8 cellular contexts compared by ENCODE assay signal in genomic region chr7:48109848-48110663, GRCh38. TPM values are rescaled to one million over a fixed set of nuclear protein-coding genes. Genes with fewer than 3 reads are reported as not detected.
DNase-seq lines count a peak whose midpoint lies in the region; ATAC-seq, FAIRE-seq and TF ChIP-seq lines count a peak whose summit lies in the region.

No MANE protein-coding gene starts in this region.

- H3K4me3 ChIP-seq in GM12864 (ENCODE audit: low read depth, low read length) (no peak overlapping the region), GM23338 (no peak overlapping the region), SU-DHL-6 (ENCODE audit: insufficient read depth, low read length, poor library complexity, severe bottlenecking) (no peak overlapping the region), right atrium auricular region (no peak overlapping the region), small intestine (ENCODE audit: low read depth in 1 of 2, low read length in 2 of 2) (no peak overlapping the region)

- no peaks in the 10 kb centered on the region for H3K9me3 Mint-ChIP-seq in GM23338

- H3K79me2 ChIP-seq in GM23338 (replicated peaks; ENCODE audit: insufficient read depth) (no peaks in the 10 kb centered on the region), SU-DHL-6 (ENCODE audit: insufficient read depth, low read length) (no peaks in the 10 kb centered on the region)

- H3K27ac Mint-ChIP-seq in GM23338, result no peak overlapping the region

- H3F3A ChIP-seq in GM23338 (replicated peaks; ENCODE audit: low read depth) (no peaks in the 10 kb centered on the region), SU-DHL-6 (ENCODE audit: insufficient read depth) (no peaks in the 10 kb centered on the region)

- no peaks in the 10 kb centered on the region for H4K20me1 ChIP-seq in GM23338 (replicated peaks; ENCODE audit: insufficient read depth)
- no peaks in the 10 kb centered on the region for H4K20me1 ChIP-seq in SU-DHL-6 (ENCODE audit: low read depth, low read length)

- no peak overlapping the region for H3K4me3 Mint-ChIP-seq in GM23338

- 19 to 21% (median 20%) methylated on average over 9 of the region's 9 CpGs for WGBS in small intestine, 3 donors

- no peaks in the 10 kb centered on the region for H3K27me3 ChIP-seq in GM23338 (ENCODE audit: insufficient read depth)
- no peaks in the 10 kb centered on the region for H3K27me3 ChIP-seq in SU-DHL-6 (ENCODE audit: low read length)
- H3K27me3 ChIP-seq in right atrium auricular region, result no peaks in the 10 kb centered on the region
- H3K27me3 ChIP-seq in small intestine (ENCODE audit: control insufficient read depth in 2 of 2, insufficient read depth in 2 of 2, low read length in 2 of 2), result no peaks in the 10 kb centered on the region

- H3K27ac ChIP-seq in GM23338 (ENCODE audit: low read depth) (no peak overlapping the region), SU-DHL-6 (ENCODE audit: low read depth, low read length) (no peak overlapping the region), right atrium auricular region (no peak overlapping the region), small intestine (ENCODE audit: low read depth in 1 of 2, low read length in 1 of 2) (no peak overlapping the region)

- H3K9me2 ChIP-seq in GM23338 (ENCODE audit: insufficient read depth), result no peaks in the 10 kb centered on the region
- no peaks in the 10 kb centered on the region for H3K9me2 ChIP-seq in SU-DHL-6 (replicated peaks; ENCODE audit: insufficient read depth, low read length)

- no peak overlapping the region for H2AFZ ChIP-seq in GM23338
- H2AFZ ChIP-seq in SU-DHL-6 (ENCODE audit: low read depth, low read length, severe bottlenecking), result peak overlapping the region; percentile 56

- 0 out of 2 replicates have a peak, but pooled peaks cover 3% of the 10 kb centered on the region for H3K4me1 ChIP-seq in GM23338 (ENCODE audit: insufficient read depth)
- H3K4me1 ChIP-seq in right atrium auricular region, result no peaks in the 10 kb centered on the region
- no peaks in the 10 kb centered on the region for H3K4me1 ChIP-seq in small intestine (ENCODE audit: control insufficient read depth in 2 of 2, insufficient read depth in 1 of 2, low read depth in 1 of 2, low read length in 1 of 2)

- ATAC-seq in GM23338, result peak; percentile 91

- H3K4me2 ChIP-seq in GM23338 (no peak overlapping the region), SU-DHL-6 (ENCODE audit: low read depth, low read length, poor library complexity, severe bottlenecking) (no peak overlapping the region)

- H3K9ac ChIP-seq in SU-DHL-6 (ENCODE audit: low read length), result no peak overlapping the region

- H3K36me3 ChIP-seq in GM23338 (ENCODE audit: insufficient read depth), result peaks cover 15% of the 10 kb centered on the region
- H3K36me3 ChIP-seq in SU-DHL-6 (ENCODE audit: low read length), result no peaks in the 10 kb centered on the region
- H3K36me3 ChIP-seq in right atrium auricular region, result peaks cover 26% of the 10 kb centered on the region
- H3K36me3 ChIP-seq in small intestine (ENCODE audit: control insufficient read depth in 2 of 2, insufficient read depth in 2 of 2, low read length in 2 of 2), result peaks cover 8 to 11% of the 10 kb centered on the region in 2 donors

- H3K27me3 Mint-ChIP-seq in GM23338 (ENCODE audit: insufficient read depth, low read depth, poor library complexity), result peaks cover 10% of the 10 kb centered on the region

- peaks cover 14% of the 10 kb centered on the region for H3K4me1 Mint-ChIP-seq in GM23338

- no peaks in the 10 kb centered on the region for H3K9me3 ChIP-seq in SU-DHL-6 (ENCODE audit: insufficient read depth, low read length)
- no peaks in the 10 kb centered on the region for H3K9me3 ChIP-seq in right atrium auricular region
- H3K9me3 ChIP-seq in small intestine (ENCODE audit: control insufficient read depth, low read depth), result no peaks in the 10 kb centered on the region

- no peak for FAIRE-seq in small intestine (lab: Jason Lieb, UNC)

- TF ChIP-seq CTCF in GM12864 (IDR thresholded peaks at IDR 0.05; ENCODE audit: low read depth, low read length, missing control alignments) (peak; percentile 99), GM23338 (conservative IDR thresholded peaks at IDR 0.05; ENCODE audit: low read depth in 2 of 2) (peak; percentile 97 to 99), LNCAP (IDR thresholded peaks at IDR 0.05) (peak; percentile 99), SU-DHL-6 (IDR thresholded peaks at IDR 0.05; ENCODE audit: insufficient read depth, low read length, poor library complexity, severe bottlenecking) (peak; percentile 99), right atrium auricular region (IDR thresholded peaks at IDR 0.05) (peak; percentile 98 to 99)

- DNase-seq in GM12864 (ENCODE audit: low read depth), result no peak
- peak; percentile 84 for DNase-seq in GM23338 (ENCODE audit: low spot score)
- peak; percentile 74 for DNase-seq in activated naive CD8-positive, alpha-beta T cell treated with anti-CD3 and anti-CD28 coated beads, Interleukin-2, amount 50 U/mL, for 16 hours (ENCODE audit: low read depth, low spot score)
- peak; percentile 88 for DNase-seq in right atrium auricular region (ENCODE audit: low spot score)
- peak; percentile 88 for DNase-seq in small intestine
- no peak for DNase-seq in NCI-H446 treated with DMSO at 0.1 percent for 48 hours (lab: John Stamatoyannopoulos, UW)

- H3K36me3 Mint-ChIP-seq in GM23338 (ENCODE audit: low read depth), result peaks cover 39% of the 10 kb centered on the region

TF ChIP-seq in GM23338, 12 proteins besides CTCF, POLR2A, EP300 and RAD21:
- TF ChIP-seq ZNF331 (CRISPR knock-in tag; IDR thresholded peaks at IDR 0.05; ENCODE audit: low read depth), result no peak
- TF ChIP-seq POLR2AphosphoS5 (IDR thresholded peaks at IDR 0.05; ENCODE audit: low read depth), result 0 out of 2 replicates have a peak, but pooled peaks have one; percentile 19

RNA-seq across cellular contexts. Expression of gene UPP1, which starts 21.0 kb away (rescaled TPM):
- total RNA-seq in GM23338 (2014; rRNA removed; shearing (Covaris generic)), result 22.7 and 28.6 TPM in 2 replicates
- polyA plus RNA-seq in GM23338 (2016; fragmentation: Nextera tagmentation; extraction: Ambion mirVana) (43.5 and 44.1 TPM in 2 replicates), small intestine (100 to 1,000 TPM in 1 of 3 donors, 10 to 100 TPM in 2; 42.4 to 105 (median 75.8) TPM)
- 10 to 100 TPM; 11.1 to 11.2 TPM for total RNA-seq in right atrium auricular region

Comparison
In these comparisons a context has a peak if more than half of its experiments do, and no peak if none do; other contexts are left out.
1. DNase-seq: peak in GM23338 (single experiment), activated naive CD8-positive, alpha-beta T cell treated with anti-CD3 and anti-CD28 coated beads, Interleukin-2, amount 50 U/mL, for 16 hours (single experiment), right atrium auricular region (single experiment) and small intestine (single experiment); none in GM12864 (single experiment) and NCI-H446 treated with DMSO at 0.1 percent for 48 hours (single experiment).
2. Peak in every context shown above with its lines, with median percentiles within 50 percentile points of each other: CTCF ChIP-seq.